ENCODE assay signal across 26 cellular contexts in the genomic region with DNA sequence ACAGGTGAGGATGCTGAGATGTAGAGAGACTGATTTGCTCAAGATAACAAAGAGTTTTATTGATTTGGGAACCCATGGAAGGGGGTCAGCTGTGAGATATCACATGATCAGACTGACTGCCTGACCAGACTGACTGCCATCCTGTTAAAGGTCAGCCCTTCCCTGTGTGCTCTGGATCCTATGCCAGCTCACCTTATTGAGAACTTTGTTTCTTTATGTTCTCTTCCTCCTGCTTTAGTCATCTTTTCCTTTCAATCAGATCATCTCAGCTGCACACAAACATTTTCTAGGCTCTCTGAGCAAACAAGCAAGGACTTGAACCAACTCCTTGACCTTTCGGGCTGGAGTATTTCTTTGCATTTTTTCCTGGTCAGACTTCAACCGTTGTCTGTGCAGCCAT.
"Had no signal": no experiment of that assay in that cellular context is flagged by ENCODE, and none has a peak within 500 bp of the region (broad histone marks: within the 10 kb centered on the region; RNA-seq: fewer than 3 reads in every experiment).

No MANE protein-coding gene starts in this region.

- H3K27ac Mint-ChIP-seq: endodermal cell; naive thymus-derived CD4-positive, alpha-beta T cell; nephron; neural progenitor cell; progenitor cell of endocrine pancreas; stimulated activated naive B cell treated with anti-CD40 and anti-IgM and Interleukin-4, amounts not matched to agents 10 μg/mL and 1 μg/mL and 100 μg/mL, for 72 hours; stimulated activated naive CD8-positive, alpha-beta T cell treated with anti-CD3 and anti-CD28 coated beads, Interleukin-15, amount 100 ng/mL, for 72 hours had no signal

- H3K4me1 ChIP-seq: gastrocnemius medialis, neural progenitor cell, parathyroid adenoma, right lobe of liver, suprapubic skin, transverse colon, upper lobe of right lung, uterus had no signal

- DNase-seq: dorsolateral prefrontal cortex; effector CD8-positive, alpha-beta T cell; endodermal cell; erythroblast; gastrocnemius medialis; heart left ventricle; kidney; mesenchymal stem cell; midbrain; naive thymus-derived CD4-positive, alpha-beta T cell; right lobe of liver; small intestine; stimulated activated CD4-positive, alpha-beta T cell treated with anti-CD3 and anti-CD28 coated beads, Interleukin-15, amount 100 ng/mL, for 24 hours; stimulated activated CD4-positive, alpha-beta T cell treated with anti-CD3 and anti-CD28 coated beads, Interleukin-2, amount 100 ng/mL, for 48 hours; stimulated activated naive B cell treated with anti-CD40 and anti-IgM and Interleukin-4, amounts not matched to agents 10 μg/mL and 1 μg/mL and 100 μg/mL, for 72 hours; stimulated activated naive CD8-positive, alpha-beta T cell treated with anti-CD3 and anti-CD28 coated beads, Interleukin-15, amount 100 ng/mL, for 72 hours; transverse colon; upper lobe of right lung; uterus had no signal

- H3K9me3 Mint-ChIP-seq: endodermal cell; nephron; neural progenitor cell; stimulated activated naive B cell treated with anti-CD40 and anti-IgM and Interleukin-4, amounts not matched to agents 10 μg/mL and 1 μg/mL and 100 μg/mL, for 72 hours had no signal

- H3K4me3 ChIP-seq: dorsolateral prefrontal cortex, gastrocnemius medialis, heart left ventricle, hepatocyte, lung, neural progenitor cell, right lobe of liver, suprapubic skin, transverse colon, upper lobe of right lung, uterus had no signal

- H3K4me1 Mint-ChIP-seq: endodermal cell, neural progenitor cell had no signal

- H3K4me3 Mint-ChIP-seq: endodermal cell; naive thymus-derived CD4-positive, alpha-beta T cell; nephron; neural progenitor cell; stimulated activated naive B cell treated with anti-CD40 and anti-IgM and Interleukin-4, amounts not matched to agents 10 μg/mL and 1 μg/mL and 100 μg/mL, for 72 hours; stimulated activated naive CD8-positive, alpha-beta T cell treated with anti-CD3 and anti-CD28 coated beads, Interleukin-15, amount 100 ng/mL, for 72 hours had no signal

- H3K36me3 Mint-ChIP-seq: neural progenitor cell had no signal

- H3K36me3 ChIP-seq: gastrocnemius medialis, heart left ventricle, neural progenitor cell, right lobe of liver, suprapubic skin, transverse colon, upper lobe of right lung, uterus had no signal

- H3K79me2 ChIP-seq: hepatocyte, parathyroid adenoma had no signal

- H3K9ac ChIP-seq: neural progenitor cell, parathyroid adenoma had no signal

- H3K9me3 ChIP-seq: gastrocnemius medialis, heart left ventricle, right lobe of liver, suprapubic skin, transverse colon, upper lobe of right lung, uterus had no signal

- H3K27me3 Mint-ChIP-seq: stimulated activated naive B cell treated with anti-CD40 and anti-IgM and Interleukin-4, amounts not matched to agents 10 μg/mL and 1 μg/mL and 100 μg/mL, for 72 hours; stimulated activated naive CD8-positive, alpha-beta T cell treated with anti-CD3 and anti-CD28 coated beads, Interleukin-15, amount 100 ng/mL, for 72 hours had no signal

- H3K4me2 ChIP-seq: hepatocyte, neural progenitor cell had no signal

- H2AFZ ChIP-seq: hepatocyte, neural progenitor cell, parathyroid adenoma had no signal

- H3K27ac ChIP-seq: dorsolateral prefrontal cortex, gastrocnemius medialis, heart left ventricle, hepatocyte, neural progenitor cell, parathyroid adenoma, right lobe of liver, suprapubic skin, transverse colon, upper lobe of right lung, uterus had no signal

- H3K27me3 ChIP-seq: gastrocnemius medialis, heart left ventricle, hepatocyte, neural progenitor cell, right lobe of liver, suprapubic skin, transverse colon, upper lobe of right lung, uterus had no signal
